ENCODE assay signal across 19 cellular contexts in the genomic region with DNA sequence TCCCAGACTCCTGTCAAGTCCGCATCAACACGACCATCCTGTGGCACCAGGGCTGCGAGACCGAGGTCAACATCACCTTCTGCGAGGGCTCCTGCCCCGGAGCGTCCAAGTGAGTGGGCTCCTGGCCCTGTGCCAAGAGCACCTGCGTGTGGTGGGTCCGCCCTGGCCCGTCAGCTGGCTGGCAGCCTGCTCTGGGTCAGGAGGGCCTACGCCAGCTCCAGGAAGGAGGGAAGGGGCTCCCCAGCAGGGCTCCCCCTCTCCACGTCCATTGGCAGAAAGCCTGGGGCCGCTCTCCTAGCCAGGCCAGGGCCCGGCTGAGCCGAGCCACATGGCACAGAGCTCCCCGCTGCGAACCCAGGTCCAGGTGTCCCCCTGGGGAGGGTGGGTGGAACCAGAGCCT. TPM values are rescaled to one million over a fixed set of nuclear protein-coding genes. Genes with fewer than 3 reads are reported as not detected.
"Had no signal": no experiment of that assay in that cellular context is flagged by ENCODE, and none has a peak within 500 bp of the region (broad histone marks: within the 10 kb centered on the region; RNA-seq: fewer than 3 reads in every experiment).

No MANE protein-coding gene starts in this region.

- DNase-seq: activated B cell treated with CpG ODN at 0.5 μM for 24 hours; activated CD4-positive, alpha-beta T cell treated with anti-CD3 and anti-CD28 coated beads for 1 hour; activated gamma-delta T cell; brain microvascular endothelial cell; MV-4-11; NCI-H1092 treated with DMSO at 0.1 percent for 48 hours; NCI-H1417 treated with DMSO at 0.1 percent for 48 hours; NCI-H1694; NCI-H2081; NCI-H524; T1000 had no signal

- H3K27ac ChIP-seq: brain microvascular endothelial cell, cardiac muscle cell, PC-9, SK-N-MC had no signal

- H3K4me2 ChIP-seq: PC-9 had no signal

- H3K27me3 ChIP-seq: brain microvascular endothelial cell, cardiac muscle cell, MG63 had no signal

- FAIRE-seq: TTC549 had no signal

- H3K4me3 ChIP-seq: cardiac muscle cell, MG63, PC-9, SK-N-MC had no signal

- H3K36me3 ChIP-seq: brain microvascular endothelial cell, cardiac muscle cell, MG63 had no signal

- H2AFZ ChIP-seq: PC-9 had no signal

RNA-seq across cellular contexts. Expression of a gene that starts 37.8 kb away (rescaled TPM):
- total RNA-seq: activated B cell treated with CpG ODN at 0.5 μM for 24 hours; activated CD4-positive, alpha-beta T cell treated with anti-CD3 and anti-CD28 coated beads, Interleukin-2, amount 10 ng/mL, durations not matched to agents 24 days and 14 days; activated naive CD4-positive, alpha-beta T cell treated with anti-CD3 and anti-CD28 coated beads for 36 hours; activated T-helper 17 cell treated with anti-CD3 and anti-CD28 coated beads, Interleukin-2, amount 50 U/mL, for 72 hours; cardiac muscle cell had no signal
- polyA plus RNA-seq: cardiac muscle cell had no signal
